Comparison of ENCODE assay signal across 37 cellular contexts in genomic region chr13:66205807-66206206, GRCh38.
"Had no signal": no experiment of that assay in that cellular context is flagged by ENCODE, and none has a peak within 500 bp of the region (broad histone marks: within the 10 kb centered on the region; RNA-seq: fewer than 3 reads in every experiment).

No MANE protein-coding gene starts in this region.

- H3K9me3 ChIP-seq: adrenal gland, ascending aorta, body of pancreas, breast epithelium had no signal

- H3K36me3 ChIP-seq: adrenal gland, ascending aorta, brain microvascular endothelial cell, breast epithelium, cardiac muscle cell had no signal

- ATAC-seq: activated naive CD4-positive, alpha-beta T cell treated with anti-CD3 and anti-CD28 coated beads, Interleukin-2, amount 50 U/mL, for 72 hours; activated naive CD8-positive, alpha-beta T cell treated with anti-CD3 and anti-CD28 coated beads, Interleukin-2, amount 50 U/mL, for 24 hours; activated T-cell treated with anti-CD3 and anti-CD28 coated beads, Interleukin-2, amount 50 U/mL, for 4 hours; activated T-helper 17 cell treated with anti-CD3 and anti-CD28 coated beads, Interleukin-2, amount 50 U/mL, for 72 hours; body of pancreas had no signal

- H3K27me3 Mint-ChIP-seq: activated naive CD4-positive, alpha-beta T cell treated with anti-CD3 and anti-CD28 coated beads, Interleukin-2, amount 10 ng/mL, durations not matched to agents 7 days and 5 days; activated naive CD4-positive, alpha-beta T cell treated with anti-CD3 and anti-CD28 coated beads, Interleukin-2, amount 50 U/mL, for 24 hours; activated naive CD8-positive, alpha-beta T cell; activated naive CD8-positive, alpha-beta T cell treated with anti-CD3 and anti-CD28 coated beads for 36 hours; activated naive CD8-positive, alpha-beta T cell treated with anti-CD3 and anti-CD28 coated beads, Interleukin-2, amount 10 ng/mL, durations not matched to agents 7 days and 5 days; activated naive CD8-positive, alpha-beta T cell treated with anti-CD3 and anti-CD28 coated beads, Interleukin-2, amount 50 U/mL, for 24 hours; activated T-cell treated with anti-CD3 and anti-CD28 coated beads, Interleukin-2, amount 50 U/mL, for 24 hours; activated T-helper 17 cell treated with anti-CD3 and anti-CD28 coated beads, Interleukin-2, amount 50 U/mL, for 72 hours; brain; central memory CD8-positive, alpha-beta T cell had no signal

- DNase-seq: activated effector memory CD4-positive, alpha-beta T cell treated with anti-CD3 and anti-CD28 coated beads, Interleukin-2, amount 50 U/mL, for 16 hours; activated effector memory CD4-positive, alpha-beta T cell treated with Interleukin-2 at 50 U/mL for 16 hours; activated gamma-delta T cell; activated gamma-delta T cell treated with Interleukin-2 at 50 U/mL for 16 hours; activated naive CD4-positive, alpha-beta T cell; activated naive CD4-positive, alpha-beta T cell treated with anti-CD3 and anti-CD28 coated beads for 36 hours; activated naive CD4-positive, alpha-beta T cell treated with anti-CD3 and anti-CD28 coated beads, Interleukin-2, amount 10 ng/mL, durations not matched to agents 7 days and 5 days; activated naive CD4-positive, alpha-beta T cell treated with anti-CD3 and anti-CD28 coated beads, Interleukin-2, amount 50 U/mL, for 16 hours; activated naive CD4-positive, alpha-beta T cell treated with Interleukin-2 at 50 U/mL for 16 hours; activated naive CD8-positive, alpha-beta T cell treated with anti-CD3 and anti-CD28 coated beads for 36 hours; activated naive CD8-positive, alpha-beta T cell treated with anti-CD3 and anti-CD28 coated beads, Interleukin-2, amount 10 ng/mL, durations not matched to agents 7 days and 5 days; activated naive CD8-positive, alpha-beta T cell treated with anti-CD3 and anti-CD28 coated beads, Interleukin-2, amount 50 U/mL, for 24 hours; activated T-cell treated with anti-CD3 and anti-CD28 coated beads, Interleukin-2, amount 50 U/mL, for 1 hour; activated T-cell treated with anti-CD3 and anti-CD28 coated beads, Interleukin-2, amount 50 U/mL, for 24 hours; activated T-cell treated with anti-CD3 and anti-CD28 coated beads, Interleukin-2, amount 50 U/mL, for 4 hours; activated T-cell treated with anti-CD3 and anti-CD28 coated beads, Interleukin-2, amount 50 U/mL, for 48 hours; adrenal gland; amniotic stem cell; amygdala; anterior cingulate cortex; aorta; body of pancreas; brain microvascular endothelial cell; caudate nucleus; central memory CD4-positive, alpha-beta T cell; cerebellar nuclear complex had no signal

- H3K27ac ChIP-seq: adrenal gland, ascending aorta, body of pancreas, brain microvascular endothelial cell, breast epithelium, cardiac muscle cell had no signal

- H3K4me3 ChIP-seq: adrenal gland, ascending aorta, body of pancreas, breast epithelium, cardiac muscle cell had no signal

- H3K4me1 ChIP-seq: adrenal gland, ascending aorta, body of pancreas, breast epithelium had no signal

- H3K27me3 ChIP-seq: adrenal gland, ascending aorta, body of pancreas, brain microvascular endothelial cell, breast epithelium, cardiac muscle cell had no signal

- H3K36me3 Mint-ChIP-seq: activated naive CD4-positive, alpha-beta T cell treated with anti-CD3 and anti-CD28 coated beads, Interleukin-2, amount 10 ng/mL, durations not matched to agents 7 days and 5 days; activated naive CD4-positive, alpha-beta T cell treated with anti-CD3 and anti-CD28 coated beads, Interleukin-2, amount 50 U/mL, for 24 hours; activated naive CD4-positive, alpha-beta T cell treated with anti-CD3 and anti-CD28 coated beads, Interleukin-2, amount 50 U/mL, for 72 hours; activated naive CD8-positive, alpha-beta T cell; activated naive CD8-positive, alpha-beta T cell treated with anti-CD3 and anti-CD28 coated beads for 36 hours; activated naive CD8-positive, alpha-beta T cell treated with anti-CD3 and anti-CD28 coated beads, Interleukin-2, amount 10 ng/mL, durations not matched to agents 7 days and 5 days; brain had no signal

- H3K27ac Mint-ChIP-seq: activated naive CD4-positive, alpha-beta T cell treated with anti-CD3 and anti-CD28 coated beads for 36 hours; activated naive CD4-positive, alpha-beta T cell treated with anti-CD3 and anti-CD28 coated beads, Interleukin-2, amount 10 ng/mL, durations not matched to agents 7 days and 5 days; activated naive CD4-positive, alpha-beta T cell treated with anti-CD3 and anti-CD28 coated beads, Interleukin-2, amount 50 U/mL, for 24 hours; activated naive CD4-positive, alpha-beta T cell treated with anti-CD3 and anti-CD28 coated beads, Interleukin-2, amount 50 U/mL, for 72 hours; activated naive CD8-positive, alpha-beta T cell; activated naive CD8-positive, alpha-beta T cell treated with anti-CD3 and anti-CD28 coated beads for 36 hours; activated naive CD8-positive, alpha-beta T cell treated with anti-CD3 and anti-CD28 coated beads, Interleukin-2, amount 10 ng/mL, durations not matched to agents 7 days and 5 days; activated naive CD8-positive, alpha-beta T cell treated with anti-CD3 and anti-CD28 coated beads, Interleukin-2, amount 50 U/mL, for 24 hours; activated T-cell treated with anti-CD3 and anti-CD28 coated beads, Interleukin-2, amount 50 U/mL, for 24 hours; activated T-helper 1 cell treated with anti-CD3 and anti-CD28 coated beads, Interleukin-12 subunit alpha, Interleukin-12 subunit beta, Interleukin-2, Interleukin-4 antibody, amounts not matched to agents 30 ng/mL and 10 ng/mL and 1 ng/mL, durations not matched to agents 14 hours and 24 hours and 36 hours; activated T-helper 17 cell treated with anti-CD3 and anti-CD28 coated beads, Interleukin-2, amount 50 U/mL, for 72 hours; activated T-helper 2 cell treated with anti-CD3 and anti-CD28 coated beads, Interferon-gamma antibody, Interleukin-2, Interleukin-4, amounts not matched to agents 10 μg/mL and 5 μg/mL and 100 μg/mL, durations not matched to agents 14 hours and 24 hours and 36 hours; brain had no signal

- H3K4me3 Mint-ChIP-seq: activated naive CD4-positive, alpha-beta T cell treated with anti-CD3 and anti-CD28 coated beads for 36 hours; activated naive CD4-positive, alpha-beta T cell treated with anti-CD3 and anti-CD28 coated beads, Interleukin-2, amount 10 ng/mL, durations not matched to agents 7 days and 5 days; activated naive CD4-positive, alpha-beta T cell treated with anti-CD3 and anti-CD28 coated beads, Interleukin-2, amount 50 U/mL, for 24 hours; activated naive CD8-positive, alpha-beta T cell; activated naive CD8-positive, alpha-beta T cell treated with anti-CD3 and anti-CD28 coated beads for 36 hours; activated naive CD8-positive, alpha-beta T cell treated with anti-CD3 and anti-CD28 coated beads, Interleukin-2, amount 10 ng/mL, durations not matched to agents 7 days and 5 days; activated naive CD8-positive, alpha-beta T cell treated with anti-CD3 and anti-CD28 coated beads, Interleukin-2, amount 50 U/mL, for 24 hours; activated T-cell treated with anti-CD3 and anti-CD28 coated beads, Interleukin-2, amount 50 U/mL, for 24 hours; activated T-cell treated with anti-CD3 and anti-CD28 coated beads, Interleukin-2, amount 50 U/mL, for 4 hours; activated T-helper 1 cell treated with anti-CD3 and anti-CD28 coated beads, Interleukin-12 subunit alpha, Interleukin-12 subunit beta, Interleukin-2, Interleukin-4 antibody, amounts not matched to agents 30 ng/mL and 10 ng/mL and 1 ng/mL, durations not matched to agents 14 hours and 24 hours and 36 hours; activated T-helper 17 cell treated with anti-CD3 and anti-CD28 coated beads, Interleukin-2, amount 50 U/mL, for 72 hours; brain; central memory CD8-positive, alpha-beta T cell had no signal

- H3K4me1 Mint-ChIP-seq: activated naive CD4-positive, alpha-beta T cell treated with anti-CD3 and anti-CD28 coated beads, Interleukin-2, amount 10 ng/mL, durations not matched to agents 7 days and 5 days; activated naive CD4-positive, alpha-beta T cell treated with anti-CD3 and anti-CD28 coated beads, Interleukin-2, amount 50 U/mL, for 24 hours; activated naive CD8-positive, alpha-beta T cell treated with anti-CD3 and anti-CD28 coated beads for 36 hours; activated naive CD8-positive, alpha-beta T cell treated with anti-CD3 and anti-CD28 coated beads, Interleukin-2, amount 10 ng/mL, durations not matched to agents 7 days and 5 days; activated naive CD8-positive, alpha-beta T cell treated with anti-CD3 and anti-CD28 coated beads, Interleukin-2, amount 50 U/mL, for 24 hours; activated T-helper 17 cell treated with anti-CD3 and anti-CD28 coated beads, Interleukin-2, amount 50 U/mL, for 72 hours; brain; central memory CD8-positive, alpha-beta T cell had no signal

- H3K9me3 Mint-ChIP-seq: activated naive CD4-positive, alpha-beta T cell treated with anti-CD3 and anti-CD28 coated beads, Interleukin-2, amount 10 ng/mL, durations not matched to agents 7 days and 5 days; activated naive CD8-positive, alpha-beta T cell treated with anti-CD3 and anti-CD28 coated beads for 36 hours; activated T-cell treated with anti-CD3 and anti-CD28 coated beads, Interleukin-2, amount 50 U/mL, for 24 hours; activated T-helper 1 cell treated with anti-CD3 and anti-CD28 coated beads, Interleukin-12 subunit alpha, Interleukin-12 subunit beta, Interleukin-2, Interleukin-4 antibody, amounts not matched to agents 30 ng/mL and 10 ng/mL and 1 ng/mL, durations not matched to agents 14 hours and 24 hours and 36 hours had no signal
